23 cellular contexts compared by ENCODE assay signal in genomic region chr13:49603318-49603717, GRCh38. TPM values are rescaled to one million over a fixed set of nuclear protein-coding genes. Genes with fewer than 3 reads are reported as not detected.
"Had no signal": no experiment of that assay in that cellular context is flagged by ENCODE, and none has a peak within 500 bp of the region (broad histone marks: within the 10 kb centered on the region; RNA-seq: fewer than 3 reads in every experiment).

No MANE protein-coding gene starts in this region.

- H3K36me3 Mint-ChIP-seq: naive thymus-derived CD4-positive, alpha-beta T cell; stimulated activated effector memory CD8-positive, alpha-beta T cell treated with anti-CD3 and anti-CD28 coated beads, Interleukin-12 subunit alpha, Interleukin-12 subunit beta, amount 100 ng/mL, for 72 hours; type B pancreatic cell had no signal

- H3K9me3 ChIP-seq: gastrocnemius medialis, heart right ventricle, neutrophil, psoas muscle, right lobe of liver, suprapubic skin, thyroid gland had no signal

- H3K4me3 Mint-ChIP-seq: endodermal cell; naive thymus-derived CD4-positive, alpha-beta T cell; nephron progenitor cell; stimulated activated effector memory CD8-positive, alpha-beta T cell treated with anti-CD3 and anti-CD28 coated beads, Interleukin-12 subunit alpha, Interleukin-12 subunit beta, amount 100 ng/mL, for 72 hours; type B pancreatic cell had no signal

- H3K4me3 ChIP-seq: gastrocnemius medialis, heart right ventricle, psoas muscle, right lobe of liver, suprapubic skin, thyroid gland had no signal

- H3K27ac Mint-ChIP-seq: endodermal cell; nephron progenitor cell; stimulated activated effector memory CD8-positive, alpha-beta T cell treated with anti-CD3 and anti-CD28 coated beads, Interleukin-12 subunit alpha, Interleukin-12 subunit beta, amount 100 ng/mL, for 72 hours; type B pancreatic cell had no signal

- H3K27ac ChIP-seq: gastrocnemius medialis, heart right ventricle, neutrophil, psoas muscle, right lobe of liver, suprapubic skin had no signal

- H3K27me3 Mint-ChIP-seq: naive thymus-derived CD4-positive, alpha-beta T cell; type B pancreatic cell had no signal

- DNase-seq: effector CD4-positive, alpha-beta T cell; endodermal cell; gastrocnemius medialis; heart right ventricle; hypothalamus; naive thymus-derived CD4-positive, alpha-beta T cell; nephron progenitor cell; psoas muscle; retina; right lobe of liver; stimulated activated CD4-positive, alpha-beta T cell treated with anti-CD3 and anti-CD28 coated beads, Interleukin-4, amount 100 ng/mL, for 1 hour; stimulated activated CD8-positive, alpha-beta memory T cell treated with anti-CD3 and anti-CD28 coated beads, Interleukin-4, amount 100 ng/mL, for 48 hours; stimulated activated naive CD8-positive, alpha-beta T cell treated with anti-CD3 and anti-CD28 coated beads, Interleukin-15, Interleukin-2, amounts not matched to agents 100 U/mL and 50 U/mL, for 24 hours; thyroid gland had no signal

- H3K9me3 Mint-ChIP-seq: endodermal cell; naive thymus-derived CD4-positive, alpha-beta T cell; nephron progenitor cell; stimulated activated effector memory CD8-positive, alpha-beta T cell treated with anti-CD3 and anti-CD28 coated beads, Interleukin-12 subunit alpha, Interleukin-12 subunit beta, amount 100 ng/mL, for 72 hours; type B pancreatic cell had no signal

- H3K4me1 Mint-ChIP-seq: endodermal cell had no signal

- H3K4me1 ChIP-seq: gastrocnemius medialis, psoas muscle, right lobe of liver, suprapubic skin had no signal

- H3K36me3 ChIP-seq: gastrocnemius medialis, heart right ventricle, neutrophil, right lobe of liver, suprapubic skin, thyroid gland had no signal

- FAIRE-seq: islet of Langerhans, urothelium cell line had no signal

- H3K27me3 ChIP-seq: gastrocnemius medialis, heart right ventricle, neutrophil, right lobe of liver, suprapubic skin, thyroid gland had no signal

- ATAC-seq: gastrocnemius medialis; heart right ventricle; left lobe of liver; naive thymus-derived CD4-positive, alpha-beta T cell; psoas muscle; right lobe of liver; stimulated activated effector memory CD8-positive, alpha-beta T cell treated with anti-CD3 and anti-CD28 coated beads, Interleukin-12 subunit alpha, Interleukin-12 subunit beta, amount 100 ng/mL, for 72 hours; stimulated activated naive CD8-positive, alpha-beta T cell treated with anti-CD3 and anti-CD28 coated beads, Interleukin-15, Interleukin-2, amounts not matched to agents 100 U/mL and 50 U/mL, for 24 hours had no signal

RNA-seq across cellular contexts. Expression of gene ARL11, which starts 25.0 kb away (rescaled TPM):
- total RNA-seq: fibroblast of villous mesenchyme, osteoblast had no signal
